In the genomic region with DNA sequence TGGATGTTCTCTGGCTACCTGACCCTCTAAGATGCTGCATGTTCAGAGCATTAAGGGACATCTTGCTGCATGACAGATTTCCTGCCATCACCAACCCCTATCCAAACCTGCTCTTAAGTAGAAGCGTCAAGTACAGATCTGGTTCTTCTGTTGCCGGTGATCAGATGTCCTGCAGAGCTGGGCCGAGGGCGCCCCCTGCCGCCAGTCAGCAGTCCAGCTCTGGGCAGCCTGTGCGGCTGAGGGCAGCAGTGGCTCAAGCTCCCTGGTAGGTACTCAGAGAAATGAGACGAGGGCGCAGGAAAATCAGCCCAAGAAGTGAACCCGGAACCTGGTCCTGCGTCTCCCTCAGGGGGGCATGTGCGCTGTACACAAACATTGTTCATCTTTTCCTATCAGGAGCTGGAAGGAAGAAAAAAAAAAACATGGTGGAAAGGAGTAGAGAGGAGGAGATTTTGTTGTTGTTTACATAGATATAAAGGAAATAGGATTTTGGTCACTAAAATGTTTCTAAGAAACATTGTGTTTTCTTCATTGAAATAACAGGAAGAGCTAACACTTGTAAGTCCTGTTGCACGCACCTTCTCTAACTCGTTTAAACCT, we compare ENCODE assay signal across 8 cellular contexts.
DNase-seq lines count a peak whose midpoint lies in the region; ATAC-seq, FAIRE-seq and TF ChIP-seq lines count a peak whose summit lies in the region.

No MANE protein-coding gene starts in this region.

- H3K79me2 ChIP-seq in DOHH2 (ENCODE audit: control insufficient read depth, low read length) = no peaks in the 10 kb centered on the region
- H3K79me2 ChIP-seq in GM12878 (ENCODE audit: control insufficient read depth, insufficient read depth, low read length) = no peaks in the 10 kb centered on the region

- H3F3A ChIP-seq in DOHH2 (ENCODE audit: control insufficient read depth, insufficient read depth) = no peaks in the 10 kb centered on the region

- SMC1A ChIA-PET in GM12878 (lab: Charles Lee; ENCODE audit: uncharacterized antibody, unreplicated experiment) = interaction anchor here (0.8 to 2.6 kb wide), 8 partner anchors 9 to 493 kb away, joined by 3 to 11 read pairs (median 4); no protein-coding TSS in a partner anchor

- no TSS peak for BruUV-seq in GM12878 (replicated peaks; lab: Mats Ljungman, UMichigan)

- ATAC-seq in GM19397 (IDR thresholded peaks at IDR 0.05; ENCODE audit: unreplicated experiment) = peak; percentile 77
- peak; percentile 85 for ATAC-seq in HG03520 (IDR thresholded peaks at IDR 0.05; ENCODE audit: unreplicated experiment)
- peak; percentile 98 for ATAC-seq in GM12878
- peak; percentile 28 for ATAC-seq in stimulated activated naive CD8-positive, alpha-beta T cell treated with anti-CD3 and anti-CD28 coated beads, Interleukin-15, Interleukin-2, amounts not matched to agents 100 U/mL and 50 U/mL, for 24 hours

- H3K9me3 ChIP-seq in DOHH2 (ENCODE audit: control insufficient read depth, insufficient read depth, low read length) (no peaks in the 10 kb centered on the region), GM12878 (replicated peaks; ENCODE audit: control insufficient read depth, insufficient read depth, low read length) (no peaks in the 10 kb centered on the region)

- FAIRE-seq in GM12878 (lab: Jason Lieb, UNC) (no peak), frontal cortex (lab: Jason Lieb, UNC) (no peak)

- H3K36me3 ChIP-seq in DOHH2 (ENCODE audit: control insufficient read depth, low read length) = no peaks in the 10 kb centered on the region
- H3K36me3 ChIP-seq in GM12878 (ENCODE audit: control insufficient read depth in 2 of 2, insufficient read depth in 2 of 2, low read length in 1 of 2) = no peaks in the 10 kb centered on the region

- H3K27ac ChIP-seq in DOHH2 (ENCODE audit: low read depth, low read length) (no peak overlapping the region), GM12878 (ENCODE audit: control insufficient read depth, insufficient read depth) (no peak overlapping the region)

- no peaks in the 10 kb centered on the region for H3K9me2 ChIP-seq in DOHH2 (replicated peaks; ENCODE audit: control insufficient read depth, low read length)

- TF ChIP-seq CTCF in DOHH2 (IDR thresholded peaks at IDR 0.05; ENCODE audit: low read depth, low read length, poor library complexity, severe bottlenecking) (peak; percentile 95), GM12878 (IDR thresholded peaks at IDR 0.05 in 2 of 3, conservative IDR thresholded peaks at IDR 0.05 in 1 of 3; ENCODE audit: control insufficient read depth in 2 of 3, extremely low read depth in 1 of 3, insufficient read depth in 1 of 3, low read depth in 3 of 3, low read length in 3 of 3) (peak; percentile 77 to 96 (median 86))

- RAD21 ChIA-PET in GM12878 (lab: Charles Lee; ENCODE audit: unreplicated experiment) = interaction anchor here (0.7 to 2.1 kb wide), 9 partner anchors 11 to 497 kb away, joined by 3 to 8 read pairs (median 3); no protein-coding TSS in a partner anchor

- TF ChIP-seq POLR2A in GM12878 (IDR thresholded peaks at IDR 0.05; ENCODE audit: low read depth, low read length) = no peak

- H4K20me1 ChIP-seq in DOHH2 (ENCODE audit: control insufficient read depth, insufficient read depth, low read depth, low read length) (no peaks in the 10 kb centered on the region), GM12878 (ENCODE audit: control insufficient read depth, insufficient read depth) (no peaks in the 10 kb centered on the region)

- peak; percentile 62 for TF ChIP-seq RAD21 in GM12878 (IDR thresholded peaks at IDR 0.05; ENCODE audit: insufficient read depth, low read depth, low read length)

- DNase-seq in NOMO-1 treated with dmso at 0.1 percent for 144 hours (lab: John Stamatoyannopoulos, UW; ENCODE audit: unreplicated experiment) = peak; percentile 57
- DNase-seq in GM12878 (ENCODE audit: low read depth, low spot score) = no peak
- peak; percentile 69 for DNase-seq in kidney tubule cell (ENCODE audit: low spot score)
- peak; percentile 47 for DNase-seq in stimulated activated naive CD8-positive, alpha-beta T cell treated with anti-CD3 and anti-CD28 coated beads, Interleukin-15, Interleukin-2, amounts not matched to agents 100 U/mL and 50 U/mL, for 24 hours
- no peak for DNase-seq in frontal cortex (ENCODE audit: low spot score in 2 of 2)

- no peak overlapping the region for H3K9ac ChIP-seq in GM12878 (ENCODE audit: control insufficient read depth, insufficient read depth, low read length)

- H2AFZ ChIP-seq in GM12878 (ENCODE audit: control insufficient read depth, low read depth, low read length) = no peak overlapping the region

- CTCF ChIA-PET in GM12878 (lab: Yijun Ruan, JAX) = interaction anchor here (0.6 to 5.2 kb wide), 14 partner anchors 10 to 871 kb away, joined by 3 to 39 read pairs (median 4); no protein-coding TSS in a partner anchor

- intact Hi-C loops in GM12878 (cut with micrococcal nuclease; ENCODE audit: unreplicated experiment) = loop anchor here (1.0 to 10.0 kb wide), 5 partner anchors 61 to 990 kb away; no protein-coding TSS in a partner anchor

- no peaks in the 10 kb centered on the region for H3K4me1 ChIP-seq in DOHH2 (ENCODE audit: control insufficient read depth, low read length)
- H3K4me1 ChIP-seq in GM12878 (ENCODE audit: control insufficient read depth, insufficient read depth, low read length) = no peaks in the 10 kb centered on the region

- H3K4me2 ChIP-seq in DOHH2 (ENCODE audit: low read length) = no peak overlapping the region
- H3K4me2 ChIP-seq in GM12878 (ENCODE audit: control insufficient read depth, insufficient read depth) = no peak overlapping the region

- no peak overlapping the region for H3K4me3 ChIP-seq in DOHH2 (ENCODE audit: low read length)
- H3K4me3 ChIP-seq in GM12878 = no peak overlapping the region

- 25% methylated on average over 13 of the region's 13 CpGs for WGBS in GM12878 (ENCODE audit: insufficient coverage, insufficient replicate concordance, low lambda C conversion rate, missing lambda C conversion rate)

- no peak for TF ChIP-seq EP300 in GM12878 (IDR thresholded peaks at IDR 0.05; ENCODE audit: borderline replicate concordance in 1 of 2, control insufficient read depth in 1 of 2, low read depth in 2 of 2, low read length in 2 of 2)

- H3K27me3 ChIP-seq in DOHH2 (ENCODE audit: control insufficient read depth, low read length) (no peaks in the 10 kb centered on the region), GM12878 (replicated peaks in 1 of 2; ENCODE audit: control insufficient read depth in 2 of 2, insufficient read depth in 2 of 2, low read length in 1 of 2) (no peaks in the 10 kb centered on the region; a peak in 1 of 4 replicates)

- in situ Hi-C loops in GM12878 (cut with MboI) = loop anchor here (5.0 kb wide), 1 partner anchor 988 kb away; no protein-coding TSS in a partner anchor

- POLR2A ChIA-PET in GM12878 (lab: Charles Lee) = interaction anchor here (1.0 kb wide), 1 partner anchor 494 kb away, joined by 3 read pairs; no protein-coding TSS in a partner anchor

TF ChIP-seq in GM12878, 131 proteins besides CTCF, POLR2A, EP300 and RAD21:
- TF ChIP-seq HDAC6 (IDR thresholded peaks at IDR 0.05; ENCODE audit: unreplicated experiment) (no peak), SMC3 (IDR thresholded peaks at IDR 0.05; ENCODE audit: borderline replicate concordance, low read length) (peak; percentile 65), BRCA1 (IDR thresholded peaks at IDR 0.05; ENCODE audit: low read depth, low read length) (no peak), YY1 (IDR thresholded peaks at IDR 0.05; ENCODE audit: low read depth, low read length) (peak; percentile 47; the same call in 1 of the 2 replicates)

Comparison
In these comparisons a context has a peak if more than half of its experiments do, and no peak if none do; other contexts are left out.
1. ATAC-seq: peak in every context shown above with its lines; median percentile 98 in GM12878; 85 in HG03520; 77 in GM19397; 28 in stimulated activated naive CD8-positive, alpha-beta T cell treated with anti-CD3 and anti-CD28 coated beads, Interleukin-15, Interleukin-2, amounts not matched to agents 100 U/mL and 50 U/mL, for 24 hours.
2. DNase-seq: peak in NOMO-1 treated with dmso at 0.1 percent for 144 hours (single experiment), kidney tubule cell (single experiment) and stimulated activated naive CD8-positive, alpha-beta T cell treated with anti-CD3 and anti-CD28 coated beads, Interleukin-15, Interleukin-2, amounts not matched to agents 100 U/mL and 50 U/mL, for 24 hours (single experiment); none in GM12878 (single experiment) and frontal cortex (0 of 2).